ENCODE assay signal across 19 cellular contexts in the genomic region with DNA sequence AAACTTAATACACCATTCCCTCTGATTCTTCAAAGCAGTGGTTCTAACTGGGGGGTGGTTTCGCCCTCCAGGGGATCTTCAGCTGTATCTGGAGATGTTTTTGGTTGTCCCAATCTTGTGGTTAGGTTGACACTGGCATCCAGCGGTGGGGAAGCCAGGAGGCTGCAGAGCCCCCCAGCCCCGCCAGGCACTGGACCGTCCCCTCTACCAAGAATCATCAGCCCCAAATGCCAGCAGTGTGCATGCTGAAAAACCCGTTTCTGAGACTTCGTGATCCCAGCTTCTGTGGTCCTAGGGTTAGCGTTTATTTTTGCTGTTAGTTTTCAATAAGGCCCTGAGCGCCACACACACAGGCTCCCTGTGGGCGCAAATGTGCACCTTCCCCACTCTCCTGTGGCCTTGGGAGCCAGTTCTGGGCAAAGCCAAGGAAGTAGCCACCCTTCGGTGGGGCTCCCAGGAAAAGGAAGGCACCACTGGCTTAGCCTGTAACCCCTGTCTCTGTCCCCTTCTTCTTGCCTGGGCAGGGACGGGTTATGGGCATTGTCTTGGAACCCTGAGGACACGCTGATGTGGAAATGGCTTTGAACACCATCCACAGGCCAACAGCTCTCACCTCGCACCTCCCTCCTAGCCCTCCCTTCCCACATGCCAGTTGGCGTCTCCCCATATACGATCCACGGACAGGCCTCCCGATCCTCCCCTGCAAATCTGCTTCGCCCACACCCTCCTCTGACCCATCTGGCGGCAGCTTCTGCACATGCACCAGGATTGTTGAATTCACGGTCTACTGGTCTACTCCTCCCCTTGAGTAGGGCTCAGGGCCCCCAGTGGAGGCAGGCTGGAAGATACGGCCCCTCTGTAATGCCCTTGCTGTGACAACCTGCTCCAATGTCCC.
"Had no signal": no experiment of that assay in that cellular context is flagged by ENCODE, and none has a peak within 500 bp of the region (broad histone marks: within the 10 kb centered on the region; RNA-seq: fewer than 3 reads in every experiment).

No MANE protein-coding gene starts in this region.

- H3K27me3 ChIP-seq: transverse colon had no signal

- DNase-seq: cerebellar nuclear complex; dermis blood vessel endothelial cell; erythroblast; foreskin keratinocyte; immature natural killer cell; left colon; lower lobe of right lung; natural killer cell; psoas muscle; retina; spleen; stimulated activated CD4-positive, alpha-beta T cell treated with anti-CD3 and anti-CD28 coated beads, Interleukin-15, amount 100 ng/mL, for 24 hours; stimulated activated CD4-positive, alpha-beta T cell treated with anti-CD3 and anti-CD28 coated beads, Interleukin-1b, Interleukin-23, amount 100 ng/mL, for 48 hours; stimulated activated CD4-positive, alpha-beta T cell treated with anti-CD3 and anti-CD28 coated beads, Interleukin-4, amount 100 ng/mL, for 24 hours; transverse colon had no signal

- ATAC-seq: foreskin keratinocyte; left colon; lower lobe of right lung; natural killer cell; psoas muscle; sciatic nerve; stimulated activated memory B cell treated with anti-CD40 and anti-IgM and Interleukin-4, amounts not matched to agents 10 μg/mL and 1 μg/mL and 100 μg/mL, for 72 hours had no signal

- H3K36me3 ChIP-seq: lower lobe of right lung, spleen, thoracic aorta, transverse colon had no signal

- H3K4me3 ChIP-seq: lower lobe of right lung, psoas muscle, spleen, thoracic aorta, transverse colon had no signal

- H3K9me3 ChIP-seq: lower lobe of right lung, psoas muscle, spleen, thoracic aorta, transverse colon had no signal

- H3K4me1 ChIP-seq: foreskin keratinocyte, lower lobe of right lung, parathyroid adenoma, psoas muscle, spleen, transverse colon had no signal

- H3K27ac ChIP-seq: foreskin keratinocyte, lower lobe of right lung, parathyroid adenoma, psoas muscle, spleen, thoracic aorta, transverse colon had no signal
